26 cellular contexts compared by ENCODE assay signal in genomic region chr10:54064215-54064614, GRCh38.
"Had no signal": no experiment of that assay in that cellular context is flagged by ENCODE, and none has a peak within 500 bp of the region (broad histone marks: within the 10 kb centered on the region; RNA-seq: fewer than 3 reads in every experiment).

No MANE protein-coding gene starts in this region.

- H3K4me3 ChIP-seq: MG63, PC-9, SK-N-MC had no signal

- H3K4me1 Mint-ChIP-seq: activated CD4-positive, alpha-beta memory T cell treated with anti-CD3 and anti-CD28 coated beads, Interleukin-2, amount 10 ng/mL, durations not matched to agents 7 days and 5 days; activated CD8-positive, alpha-beta memory T cell treated with anti-CD3 and anti-CD28 coated beads, Interleukin-2, amount 10 ng/mL, durations not matched to agents 7 days and 5 days; activated naive CD4-positive, alpha-beta T cell treated with anti-CD3 and anti-CD28 coated beads, Interleukin-2, amount 10 ng/mL, durations not matched to agents 7 days and 5 days; activated naive CD8-positive, alpha-beta T cell treated with anti-CD3 and anti-CD28 coated beads for 36 hours had no signal

- H3K27ac ChIP-seq: brain microvascular endothelial cell, PC-9, SK-N-MC, WERI-Rb-1 had no signal

- DNase-seq: activated CD4-positive, alpha-beta memory T cell treated with anti-CD3 and anti-CD28 coated beads, Interleukin-2, amount 10 ng/mL, durations not matched to agents 7 days and 5 days; activated CD4-positive, alpha-beta T cell treated with anti-CD3 and anti-CD28 coated beads for 1 hour; activated CD4-positive, alpha-beta T cell treated with anti-CD3 and anti-CD28 coated beads for 48 hours; activated CD4-positive, CD25-positive, alpha-beta regulatory T cell; activated CD8-positive, alpha-beta memory T cell treated with anti-CD3 and anti-CD28 coated beads for 24 hours; activated CD8-positive, alpha-beta memory T cell treated with anti-CD3 and anti-CD28 coated beads, Interleukin-2, amount 10 ng/mL, durations not matched to agents 7 days and 5 days; activated CD8-positive, alpha-beta memory T cell treated with anti-CD3 and anti-CD28 coated beads, Interleukin-2, amount 50 U/mL, for 48 hours; activated effector memory CD4-positive, alpha-beta T cell treated with Interleukin-2 at 50 U/mL for 16 hours; activated naive CD4-positive, alpha-beta T cell treated with anti-CD3 and anti-CD28 coated beads, Interleukin-2, amount 10 ng/mL, durations not matched to agents 7 days and 5 days; activated naive CD8-positive, alpha-beta T cell treated with anti-CD3 and anti-CD28 coated beads for 36 hours; activated T-cell treated with anti-CD3 and anti-CD28 coated beads, Interleukin-2, amount 50 U/mL, for 48 hours; amniotic stem cell; aorta; brain microvascular endothelial cell; central memory CD4-positive, alpha-beta T cell; Kasumi-1; KG1; MG63; NCI-H1092; NCI-H1436 treated with DMSO at 0.1 percent for 48 hours; NCI-H1694 treated with DMSO at 0.1 percent for 48 hours; NCI-H2029; T1000; WERI-Rb-1 had no signal

- H3K27ac Mint-ChIP-seq: activated CD4-positive, alpha-beta memory T cell treated with anti-CD3 and anti-CD28 coated beads, Interleukin-2, amount 10 ng/mL, durations not matched to agents 7 days and 5 days; activated CD8-positive, alpha-beta memory T cell treated with anti-CD3 and anti-CD28 coated beads, Interleukin-2, amount 10 ng/mL, durations not matched to agents 7 days and 5 days; activated naive CD4-positive, alpha-beta T cell treated with anti-CD3 and anti-CD28 coated beads, Interleukin-2, amount 10 ng/mL, durations not matched to agents 7 days and 5 days; activated naive CD8-positive, alpha-beta T cell treated with anti-CD3 and anti-CD28 coated beads for 36 hours had no signal

- H3K9me3 ChIP-seq: MG63 had no signal

- H2AFZ ChIP-seq: PC-9 had no signal

- H3K4me2 ChIP-seq: PC-9 had no signal

- H3K36me3 Mint-ChIP-seq: activated CD8-positive, alpha-beta memory T cell treated with anti-CD3 and anti-CD28 coated beads, Interleukin-2, amount 10 ng/mL, durations not matched to agents 7 days and 5 days; activated naive CD4-positive, alpha-beta T cell treated with anti-CD3 and anti-CD28 coated beads, Interleukin-2, amount 10 ng/mL, durations not matched to agents 7 days and 5 days; activated naive CD8-positive, alpha-beta T cell treated with anti-CD3 and anti-CD28 coated beads for 36 hours had no signal

- H3K4me3 Mint-ChIP-seq: activated CD4-positive, alpha-beta memory T cell treated with anti-CD3 and anti-CD28 coated beads, Interleukin-2, amount 10 ng/mL, durations not matched to agents 7 days and 5 days; activated CD8-positive, alpha-beta memory T cell treated with anti-CD3 and anti-CD28 coated beads, Interleukin-2, amount 10 ng/mL, durations not matched to agents 7 days and 5 days; activated naive CD4-positive, alpha-beta T cell treated with anti-CD3 and anti-CD28 coated beads, Interleukin-2, amount 10 ng/mL, durations not matched to agents 7 days and 5 days; activated naive CD8-positive, alpha-beta T cell treated with anti-CD3 and anti-CD28 coated beads for 36 hours had no signal

- H3K27me3 Mint-ChIP-seq: activated CD4-positive, alpha-beta memory T cell treated with anti-CD3 and anti-CD28 coated beads, Interleukin-2, amount 10 ng/mL, durations not matched to agents 7 days and 5 days; activated CD8-positive, alpha-beta memory T cell treated with anti-CD3 and anti-CD28 coated beads, Interleukin-2, amount 10 ng/mL, durations not matched to agents 7 days and 5 days; activated naive CD4-positive, alpha-beta T cell treated with anti-CD3 and anti-CD28 coated beads, Interleukin-2, amount 10 ng/mL, durations not matched to agents 7 days and 5 days; activated naive CD8-positive, alpha-beta T cell treated with anti-CD3 and anti-CD28 coated beads for 36 hours had no signal

- H3K36me3 ChIP-seq: brain microvascular endothelial cell, MG63, WERI-Rb-1 had no signal

- H3K27me3 ChIP-seq: brain microvascular endothelial cell, MG63 had no signal

- ATAC-seq: activated CD8-positive, alpha-beta memory T cell treated with anti-CD3 and anti-CD28 coated beads, Interleukin-2, amount 10 ng/mL, durations not matched to agents 7 days and 5 days had no signal
